ENCODE assay signal across 12 cellular contexts in genomic region chr9:3751125-3751758, GRCh38.
DNase-seq lines count a peak whose midpoint lies in the region; TF ChIP-seq lines count a peak whose summit lies in the region.
"Had no signal": no experiment of that assay in that cellular context is flagged by ENCODE, and none has a peak within 500 bp of the region (broad histone marks: within the 10 kb centered on the region; RNA-seq: fewer than 3 reads in every experiment).

No MANE protein-coding gene starts in this region.

- H2AFZ ChIP-seq in mesenchymal stem cell (ENCODE audit: low read depth, low read length): no peak overlapping the region

- H2BK15ac ChIP-seq in mesenchymal stem cell (ENCODE audit: low read depth, poor library complexity, severe bottlenecking): no peak overlapping the region

- H4K8ac ChIP-seq in mesenchymal stem cell (ENCODE audit: low read length): no peak overlapping the region

- DNase-seq in AG08396 (ENCODE audit: low spot score) (peak; percentile 36), HT1080 (ENCODE audit: low read depth) (peak; percentile 73), cardiac fibroblast (ENCODE audit: low read depth in 2 of 2) (peak; percentile 68 to 78), mesenchymal stem cell (no peak), HUDEP-2 (lab: John Stamatoyannopoulos, UW; ENCODE audit: unreplicated experiment in 76 of 76) (no peak), DMS79 (lab: John Stamatoyannopoulos, UW) (no peak), SW480 (ENCODE audit: low spot score) (no peak), NCI-H82 (lab: John Stamatoyannopoulos, UW) (no peak)
- DNase-seq: activated effector memory CD4-positive, alpha-beta T cell treated with Interleukin-2 at 50 U/mL for 16 hours; esophagus squamous epithelium; HCEC 1CT; NCI-H526 had no signal

- no peak overlapping the region for H2BK5ac ChIP-seq in mesenchymal stem cell (ENCODE audit: low read depth, low read length, poor library complexity, severe bottlenecking)

- peak overlapping the region; percentile 91 for H3K27ac ChIP-seq in mesenchymal stem cell (ENCODE audit: low read length, poor library complexity, severe bottlenecking)

- peak overlapping the region; percentile 10 for H3K9ac ChIP-seq in mesenchymal stem cell (ENCODE audit: low read length)

- no peak overlapping the region for H3K4me2 ChIP-seq in mesenchymal stem cell (ENCODE audit: low read length, poor library complexity, severe bottlenecking)

- no peak overlapping the region for H3K4ac ChIP-seq in mesenchymal stem cell (ENCODE audit: low read depth in 1 of 2, low read length in 2 of 2)

- H3K79me1 ChIP-seq in mesenchymal stem cell (replicated peaks; ENCODE audit: low read length, poor library complexity, severe bottlenecking): no peaks in the 10 kb centered on the region

- TF ChIP-seq CTCF in cardiac fibroblast (IDR thresholded peaks at IDR 0.05; ENCODE audit: low read depth, low read length): no peak

- 100% methylated on average over 1 of the region's 2 CpGs for WGBS in mesenchymal stem cell

- H3K4me3 ChIP-seq in cardiac fibroblast (replicated peaks in 1 of 2; ENCODE audit: low read depth in 2 of 2, low read length in 2 of 2) (no peak overlapping the region), mesenchymal stem cell (ENCODE audit: insufficient read depth in 1 of 2, low read depth in 1 of 2, low read length in 2 of 2) (no peak overlapping the region)
- H3K4me3 ChIP-seq: esophagus squamous epithelium had no signal

- H3K18ac ChIP-seq in mesenchymal stem cell (ENCODE audit: low read depth in 1 of 2, low read length in 2 of 2): no peak overlapping the region

- H3K9me3 ChIP-seq in mesenchymal stem cell (ENCODE audit: control insufficient read depth, low read length): no peaks in the 10 kb centered on the region
- H3K9me3 ChIP-seq: esophagus squamous epithelium had no signal

- no peaks in the 10 kb centered on the region for H3K27me3 ChIP-seq in mesenchymal stem cell (ENCODE audit: control insufficient read depth in 1 of 2, insufficient read depth in 1 of 2, low read length in 2 of 2)
- H3K27me3 ChIP-seq: esophagus squamous epithelium had no signal

- no peak overlapping the region for H2BK12ac ChIP-seq in mesenchymal stem cell (ENCODE audit: low read length in 2 of 2)

- H2AK5ac ChIP-seq in mesenchymal stem cell (ENCODE audit: low read length, severe bottlenecking): no peak overlapping the region

- H3K14ac ChIP-seq in mesenchymal stem cell (ENCODE audit: low read length in 2 of 2): no peak overlapping the region

- H3K36me3 ChIP-seq in mesenchymal stem cell (ENCODE audit: control insufficient read depth in 1 of 2, insufficient read depth in 2 of 2, low read depth in 1 of 2, low read length in 2 of 2): no peaks in the 10 kb centered on the region
- H3K36me3 ChIP-seq: esophagus squamous epithelium had no signal

- no peak overlapping the region for H2BK120ac ChIP-seq in mesenchymal stem cell (ENCODE audit: low read depth, low read length)

- H3K4me1 ChIP-seq in mesenchymal stem cell (ENCODE audit: control insufficient read depth, insufficient read depth, low read depth, low read length): peaks cover 5% of the 10 kb centered on the region

- no peak overlapping the region for H4K91ac ChIP-seq in mesenchymal stem cell (ENCODE audit: low read length)

- H3K23ac ChIP-seq in mesenchymal stem cell (ENCODE audit: low read length in 2 of 2): no peak overlapping the region

Comparison
In these comparisons a context has a peak if more than half of its experiments do, and no peak if none do; other contexts are left out.
1. DNase-seq: peak in AG08396 (single experiment), HT1080 (single experiment) and cardiac fibroblast (2 of 2); none in mesenchymal stem cell (single experiment), HUDEP-2 (0 of 76), DMS79 (single experiment), SW480 (single experiment) and NCI-H82 (single experiment).